8 cellular contexts compared by ENCODE assay signal in genomic region chr3:67357610-67358458, GRCh38.
DNase-seq lines count a peak whose midpoint lies in the region; ATAC-seq and TF ChIP-seq lines count a peak whose summit lies in the region.

No MANE protein-coding gene starts in this region.

- POLR2A ChIA-PET in activated CD4-positive, alpha-beta memory T cell treated with anti-CD3 and anti-CD28 coated beads for 36 hours (lab: Charles Lee), result no interaction called here

- no peaks in the 10 kb centered on the region for H3K36me3 ChIP-seq in GM23338 (ENCODE audit: insufficient read depth)
- no peaks in the 10 kb centered on the region for H3K36me3 ChIP-seq in prostate gland
- H3K36me3 ChIP-seq in esophagus squamous epithelium, result no peaks in the 10 kb centered on the region

- H3K27ac ChIP-seq in GM23338 (ENCODE audit: low read depth), result no peak overlapping the region
- no peak overlapping the region for H3K27ac ChIP-seq in prostate gland
- H3K27ac ChIP-seq in esophagus squamous epithelium, result no peak overlapping the region

- WGBS in prostate gland, result 23% methylated on average over 5 of the region's 5 CpGs
- 27 to 40% methylated on average over 5 of the region's 5 CpGs for WGBS in esophagus squamous epithelium, 2 donors

- no peak overlapping the region for H3K4me2 ChIP-seq in GM23338

- H3K4me3 Mint-ChIP-seq in GM23338, result no peak overlapping the region
- H3K4me3 Mint-ChIP-seq in chondrocyte (ENCODE audit: unreplicated experiment), result no peak overlapping the region
- H3K4me3 Mint-ChIP-seq in activated CD4-positive, alpha-beta memory T cell treated with anti-CD3 and anti-CD28 coated beads for 36 hours, result no peak overlapping the region

- peaks cover 7% of the 10 kb centered on the region; the same call in 1 of the 2 replicates for H3K4me1 ChIP-seq in GM23338 (ENCODE audit: insufficient read depth)
- no peaks in the 10 kb centered on the region for H3K4me1 ChIP-seq in prostate gland (replicated peaks)
- no peaks in the 10 kb centered on the region for H3K4me1 ChIP-seq in esophagus squamous epithelium

- H3K4me1 Mint-ChIP-seq in GM23338 (peaks cover 17% of the 10 kb centered on the region; the same call in 2 of the 3 replicates), chondrocyte (ENCODE audit: low read depth) (no peaks in the 10 kb centered on the region)
- H3K4me1 Mint-ChIP-seq in activated CD4-positive, alpha-beta memory T cell treated with anti-CD3 and anti-CD28 coated beads for 36 hours (ENCODE audit: low read depth), result peaks cover 23% of the 10 kb centered on the region

- no peaks in the 10 kb centered on the region for H3K79me2 ChIP-seq in GM23338 (replicated peaks; ENCODE audit: insufficient read depth)

- H3K9me3 ChIP-seq in prostate gland (no peaks in the 10 kb centered on the region), esophagus squamous epithelium (no peaks in the 10 kb centered on the region)

- peak overlapping the region; percentile 16; the same call in 1 of the 2 replicates for H2AFZ ChIP-seq in GM23338

- no peaks in the 10 kb centered on the region for H4K20me1 ChIP-seq in GM23338 (replicated peaks; ENCODE audit: insufficient read depth)

- DNase-seq in GM10266 (ENCODE audit: extremely low spot score), result peak; percentile 37
- DNase-seq in GM23338 (ENCODE audit: low spot score), result peak; percentile 95
- peak; percentile 3 for DNase-seq in NCI-H1105 treated with DMSO at 0.1 percent for 48 hours (lab: John Stamatoyannopoulos, UW)
- no peak for DNase-seq in chondrocyte (ENCODE audit: low spot score)
- DNase-seq in prostate gland (ENCODE audit: low spot score), result no peak
- no peak for DNase-seq in esophagus squamous epithelium (lab: John Stamatoyannopoulos, UW)
- no peak for DNase-seq in Right ventricle myocardium superior
- DNase-seq in activated CD4-positive, alpha-beta memory T cell treated with anti-CD3 and anti-CD28 coated beads for 36 hours, result no peak

- peak; percentile 59 for TF ChIP-seq CTCF in GM10266 (IDR thresholded peaks at IDR 0.05; ENCODE audit: control insufficient read depth, insufficient read depth, low read depth, missing control alignments)
- peak; percentile 59 to 77 for TF ChIP-seq CTCF in GM23338 (conservative IDR thresholded peaks at IDR 0.05; ENCODE audit: low read depth in 2 of 2)
- peak; percentile 64 for TF ChIP-seq CTCF in chondrocyte (IDR thresholded peaks at IDR 0.05)
- TF ChIP-seq CTCF in prostate gland (IDR thresholded peaks at IDR 0.05), result peak in 3 of 4 experiments; percentile 18 to 22 (median 20)
- peak in 2 of 6 experiments; percentile 16 to 18 for TF ChIP-seq CTCF in esophagus squamous epithelium (IDR thresholded peaks at IDR 0.05)

- H3K27me3 Mint-ChIP-seq in GM23338 (ENCODE audit: insufficient read depth, low read depth, poor library complexity), result peaks cover 2% of the 10 kb centered on the region
- no peaks in the 10 kb centered on the region for H3K27me3 Mint-ChIP-seq in chondrocyte (ENCODE audit: low read depth)
- H3K27me3 Mint-ChIP-seq in activated CD4-positive, alpha-beta memory T cell treated with anti-CD3 and anti-CD28 coated beads for 36 hours, result peaks cover 1% of the 10 kb centered on the region

- no peaks in the 10 kb centered on the region for H3K9me3 Mint-ChIP-seq in GM23338
- H3K9me3 Mint-ChIP-seq in chondrocyte (ENCODE audit: low read depth), result peaks cover 5% of the 10 kb centered on the region
- H3K9me3 Mint-ChIP-seq in activated CD4-positive, alpha-beta memory T cell treated with anti-CD3 and anti-CD28 coated beads for 36 hours, result no peaks in the 10 kb centered on the region

- CTCF ChIA-PET in activated CD4-positive, alpha-beta memory T cell treated with anti-CD3 and anti-CD28 coated beads for 36 hours (lab: Charles Lee), result interaction anchor here (1.0 to 2.5 kb wide), 4 partner anchors 244 to 386 kb away, joined by 4 to 11 read pairs (median 6); partner anchors contain the start of gene KBTBD8

- H3K27ac Mint-ChIP-seq in GM23338 (peak overlapping the region; percentile 69), chondrocyte (ENCODE audit: unreplicated experiment) (no peak overlapping the region)
- no peak overlapping the region for H3K27ac Mint-ChIP-seq in activated CD4-positive, alpha-beta memory T cell treated with anti-CD3 and anti-CD28 coated beads for 36 hours

- intact Hi-C loops in prostate gland (cut with DNase I), result no loop called here
- intact Hi-C loops in esophagus squamous epithelium (cut with DNase I), result no loop called here
- intact Hi-C loops in Right ventricle myocardium superior (cut with DNase I), result no loop called here
- intact Hi-C loops in activated CD4-positive, alpha-beta memory T cell treated with anti-CD3 and anti-CD28 coated beads for 36 hours (cut with micrococcal nuclease), result no loop called here

- no peak for TF ChIP-seq POLR2A in prostate gland (IDR thresholded peaks at IDR 0.05)
- TF ChIP-seq POLR2A in esophagus squamous epithelium (IDR thresholded peaks at IDR 0.05), result no peak

- H3K4me3 ChIP-seq in GM23338 (no peak overlapping the region), prostate gland (no peak overlapping the region), esophagus squamous epithelium (no peak overlapping the region)

- no peaks in the 10 kb centered on the region for H3K9me2 ChIP-seq in GM23338 (ENCODE audit: insufficient read depth)

- ATAC-seq in GM23338 (peak; percentile 99), Right ventricle myocardium superior (ENCODE audit: poor library complexity) (no peak)

- H3F3A ChIP-seq in GM23338 (replicated peaks; ENCODE audit: low read depth), result no peaks in the 10 kb centered on the region

- H3K27me3 ChIP-seq in GM23338 (ENCODE audit: insufficient read depth) (no peaks in the 10 kb centered on the region), prostate gland (replicated peaks; ENCODE audit: insufficient read depth) (no peaks in the 10 kb centered on the region), esophagus squamous epithelium (no peaks in the 10 kb centered on the region)

- H3K36me3 Mint-ChIP-seq in GM23338 (ENCODE audit: low read depth) (no peaks in the 10 kb centered on the region), chondrocyte (ENCODE audit: low read depth) (peaks cover 2% of the 10 kb centered on the region)
- H3K36me3 Mint-ChIP-seq in activated CD4-positive, alpha-beta memory T cell treated with anti-CD3 and anti-CD28 coated beads for 36 hours, result no peaks in the 10 kb centered on the region

TF ChIP-seq in GM23338, 12 proteins besides CTCF, POLR2A, EP300 and RAD21:
- peak; percentile 80 for TF ChIP-seq CREB1 (CRISPR knock-in tag; IDR thresholded peaks at IDR 0.05; ENCODE audit: low read depth)
- TF ChIP-seq EZH2 (IDR thresholded peaks at IDR 0.05; ENCODE audit: low read depth, unreplicated experiment), result no peak
- TF ChIP-seq ZNF331 (CRISPR knock-in tag; IDR thresholded peaks at IDR 0.05; ENCODE audit: low read depth), result no peak
- peak; percentile 54; the same call in 1 of the 2 replicates for TF ChIP-seq ZNF462 (CRISPR knock-in tag; IDR thresholded peaks at IDR 0.05)

Comparison
In these comparisons a context has a peak if more than half of its experiments do, and no peak if none do; other contexts are left out.
1. DNase-seq: peak in GM10266 (single experiment), GM23338 (single experiment) and NCI-H1105 treated with DMSO at 0.1 percent for 48 hours (single experiment); none in chondrocyte (single experiment), prostate gland (single experiment), esophagus squamous epithelium (single experiment), Right ventricle myocardium superior (single experiment) and activated CD4-positive, alpha-beta memory T cell treated with anti-CD3 and anti-CD28 coated beads for 36 hours (single experiment).